ENCODE assay signal across 24 cellular contexts in the genomic region with DNA sequence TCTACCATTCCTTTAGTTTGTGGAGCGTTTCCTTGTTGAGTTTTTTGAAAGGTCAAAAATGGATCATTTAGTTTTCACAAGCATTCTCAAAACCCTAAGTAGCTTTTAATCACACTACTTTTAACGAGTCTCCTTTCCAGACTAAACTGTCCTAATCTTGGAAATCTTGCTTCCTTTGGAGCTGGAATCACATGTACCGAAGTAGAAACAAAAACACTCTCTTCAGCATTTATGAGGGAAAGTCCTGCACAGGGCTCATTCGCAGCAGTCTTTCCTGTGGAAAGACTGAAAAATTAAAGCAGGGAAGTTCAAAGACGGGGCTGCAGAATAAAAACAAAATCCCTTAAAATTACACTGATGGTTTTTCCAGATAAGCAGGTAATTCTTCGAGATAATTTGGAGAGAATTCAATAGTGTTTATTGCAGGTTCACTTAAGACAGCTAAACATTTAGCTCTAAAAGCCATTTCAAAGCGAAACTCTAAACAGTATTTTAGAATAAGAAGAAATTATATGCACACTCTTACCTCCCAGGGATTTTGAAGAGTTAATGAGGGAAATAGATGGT.
"Had no signal": no experiment of that assay in that cellular context is flagged by ENCODE, and none has a peak within 500 bp of the region (broad histone marks: within the 10 kb centered on the region; RNA-seq: fewer than 3 reads in every experiment).

No MANE protein-coding gene starts in this region.

- H3K4me1 ChIP-seq: ascending aorta, gastroesophageal sphincter, heart left ventricle, left ventricle myocardium inferior, pancreas had no signal

- H3K36me3 Mint-ChIP-seq: activated naive CD4-positive, alpha-beta T cell treated with anti-CD3 and anti-CD28 coated beads, Interleukin-2, amount 10 ng/mL, durations not matched to agents 7 days and 5 days; immature natural killer cell; naive thymus-derived CD8-positive, alpha-beta T cell had no signal

- H3K27me3 Mint-ChIP-seq: activated naive CD4-positive, alpha-beta T cell treated with anti-CD3 and anti-CD28 coated beads, Interleukin-2, amount 10 ng/mL, durations not matched to agents 7 days and 5 days had no signal

- H3K9me3 ChIP-seq: ascending aorta, heart left ventricle, left ventricle myocardium inferior, pancreas, tibial nerve had no signal

- ATAC-seq: activated naive CD8-positive, alpha-beta T cell treated with anti-CD3 and anti-CD28 coated beads, Interleukin-2, amount 50 U/mL, for 24 hours; esophagus mucosa; gastroesophageal sphincter; heart left ventricle; naive thymus-derived CD8-positive, alpha-beta T cell; pancreas; sciatic nerve had no signal

- H3K27me3 ChIP-seq: ascending aorta, pancreas, tibial nerve had no signal

- H3K27ac Mint-ChIP-seq: activated naive CD4-positive, alpha-beta T cell treated with anti-CD3 and anti-CD28 coated beads, Interleukin-2, amount 10 ng/mL, durations not matched to agents 7 days and 5 days; activated naive CD8-positive, alpha-beta T cell treated with anti-CD3 and anti-CD28 coated beads, Interleukin-2, amount 50 U/mL, for 24 hours; immature natural killer cell; naive thymus-derived CD8-positive, alpha-beta T cell; T-helper 1 cell treated with Interleukin-12 subunit alpha and Interleukin-12 subunit beta and Interleukin-4 antibody, amounts not matched to agents 30 μg/mL and 1 μg/mL, for 36 hours had no signal

- H3K4me1 Mint-ChIP-seq: activated naive CD4-positive, alpha-beta T cell treated with anti-CD3 and anti-CD28 coated beads, Interleukin-2, amount 10 ng/mL, durations not matched to agents 7 days and 5 days; activated naive CD8-positive, alpha-beta T cell treated with anti-CD3 and anti-CD28 coated beads, Interleukin-2, amount 50 U/mL, for 24 hours; central memory CD8-positive, alpha-beta T cell; immature natural killer cell; naive thymus-derived CD8-positive, alpha-beta T cell had no signal

- H3K27ac ChIP-seq: ascending aorta, gastroesophageal sphincter, heart left ventricle, left ventricle myocardium inferior, pancreas, tibial nerve, WERI-Rb-1 had no signal

- H3K9me3 Mint-ChIP-seq: activated naive CD4-positive, alpha-beta T cell treated with anti-CD3 and anti-CD28 coated beads, Interleukin-2, amount 10 ng/mL, durations not matched to agents 7 days and 5 days; activated naive CD8-positive, alpha-beta T cell treated with anti-CD3 and anti-CD28 coated beads, Interleukin-2, amount 50 U/mL, for 24 hours; T-helper 1 cell treated with Interleukin-12 subunit alpha and Interleukin-12 subunit beta and Interleukin-4 antibody, amounts not matched to agents 30 μg/mL and 1 μg/mL, for 36 hours had no signal

- H3K4me3 Mint-ChIP-seq: activated naive CD4-positive, alpha-beta T cell treated with anti-CD3 and anti-CD28 coated beads, Interleukin-2, amount 10 ng/mL, durations not matched to agents 7 days and 5 days; activated naive CD8-positive, alpha-beta T cell treated with anti-CD3 and anti-CD28 coated beads, Interleukin-2, amount 50 U/mL, for 24 hours; central memory CD8-positive, alpha-beta T cell; immature natural killer cell; naive thymus-derived CD8-positive, alpha-beta T cell; T-helper 1 cell treated with Interleukin-12 subunit alpha and Interleukin-12 subunit beta and Interleukin-4 antibody, amounts not matched to agents 30 μg/mL and 1 μg/mL, for 36 hours had no signal

- H3K36me3 ChIP-seq: ascending aorta, gastroesophageal sphincter, heart left ventricle, left ventricle myocardium inferior, pancreas, tibial nerve, WERI-Rb-1 had no signal

- H3K4me3 ChIP-seq: gastroesophageal sphincter, heart left ventricle, left ventricle myocardium inferior, pancreas, tibial nerve had no signal

- FAIRE-seq: pancreas had no signal

- DNase-seq: activated CD4-positive, alpha-beta T cell treated with anti-CD3 and anti-CD28 coated beads for 1 hour; activated CD8-positive, alpha-beta memory T cell treated with anti-CD3 and anti-CD28 coated beads for 24 hours; activated CD8-positive, alpha-beta memory T cell treated with anti-CD3 and anti-CD28 coated beads, Interleukin-2, amount 50 U/mL, for 48 hours; activated effector memory CD4-positive, alpha-beta T cell treated with Interleukin-2 at 50 U/mL for 16 hours; activated naive CD4-positive, alpha-beta T cell treated with anti-CD3 and anti-CD28 coated beads, Interleukin-2, amount 10 ng/mL, durations not matched to agents 7 days and 5 days; activated naive CD8-positive, alpha-beta T cell treated with anti-CD3 and anti-CD28 coated beads, Interleukin-2, amount 50 U/mL, for 24 hours; activated T-cell treated with anti-CD3 and anti-CD28 coated beads, Interleukin-2, amount 50 U/mL, for 48 hours; cortex of kidney; heart left ventricle; immature natural killer cell; kidney glomerular epithelial cell; left ventricle myocardium inferior; mammary epithelial cell; naive thymus-derived CD8-positive, alpha-beta T cell; pancreas; stimulated activated naive CD4-positive, alpha-beta T cell; WERI-Rb-1 had no signal
